ENCODE assay signal across 8 cellular contexts in genomic region chr19:10517361-10517759, GRCh38. TPM values are rescaled to one million over a fixed set of nuclear protein-coding genes. Genes with fewer than 3 reads are reported as not detected.
A peak's percentile ranks its signal among the peaks of the same experiment; 100 is the strongest.
DNase-seq lines count a peak whose midpoint lies in the region; ATAC-seq and TF ChIP-seq lines count a peak whose summit lies in the region.

S1PR5 (minus strand) TSS chr19:10517447; CDS start chr19:10515011, 2,436 bp downstream.

- intact Hi-C loops in transverse colon (cut with DNase I; ENCODE audit: low total_unique reads): no loop called here

- TF ChIP-seq EP300 in transverse colon (IDR thresholded peaks at IDR 0.05; ENCODE audit: low read depth): no peak

- DNase-seq in activated CD4-positive, CD25-positive, alpha-beta regulatory T cell treated with anti-CD3 and anti-CD28 coated beads, Interleukin-2, amount 50 U/mL, for 72 hours: peak; percentile 38
- DNase-seq in effector memory CD4-positive, alpha-beta T cell: no peak
- no peak for DNase-seq in transverse colon
- no peak for DNase-seq in stimulated activated CD4-positive, alpha-beta T cell treated with anti-CD3 and anti-CD28 coated beads, Interleukin-4, amount 100 ng/mL, for 24 hours

- peaks cover 31% of the 10 kb centered on the region for H3K4me1 ChIP-seq in effector memory CD4-positive, alpha-beta T cell (ENCODE audit: control insufficient read depth, insufficient read depth, low read length, poor library complexity, severe bottlenecking)
- H3K4me1 ChIP-seq in muscle layer of duodenum (ENCODE audit: control insufficient read depth in 1 of 2, insufficient read depth in 2 of 2, low read length in 2 of 2) (peaks cover 0 to 30% of the 10 kb centered on the region in 2 donors), transverse colon (peaks cover 11 to 32% (median 22%) of the 10 kb centered on the region in 4 donors)

- no peak for TF ChIP-seq POLR2A in transverse colon (IDR thresholded peaks at IDR 0.05)

- 0% methylated on average over 6 of the region's 39 CpGs; no CpG with 5 or more reads in 1 of the 2 donors for WGBS in transverse colon (ENCODE audit: low coverage in 1 of 2), 2 donors

- peak within 1 kb of the TSS; percentile 33 for H3K4me3 ChIP-seq in effector memory CD4-positive, alpha-beta T cell (ENCODE audit: insufficient read depth, low read depth, low read length, poor library complexity, severe bottlenecking)
- H3K4me3 ChIP-seq in muscle layer of duodenum (ENCODE audit: low read depth in 1 of 2, low read length in 2 of 2): peak within 1 kb of the TSS; percentile 16 to 52
- H3K4me3 ChIP-seq in transverse colon: peak within 1 kb of the TSS in 2 of 4 donors; percentile 14 to 26

- in situ Hi-C loops in transverse colon (cut with MboI; ENCODE audit: low pct_ligation_motif_present in 1 of 4, low pct_unique_long_range_greater_than_20kb in 1 of 4, low sequenced_read_pairs in 3 of 4): no loop called here

- H3K36me3 ChIP-seq in effector memory CD4-positive, alpha-beta T cell (ENCODE audit: control insufficient read depth, insufficient read depth, low read length): no peaks in the 10 kb centered on the region
- H3K36me3 ChIP-seq in muscle layer of duodenum (ENCODE audit: control insufficient read depth in 1 of 2, insufficient read depth in 2 of 2, low read length in 2 of 2) (no peaks in the 10 kb centered on the region), transverse colon (no peaks in the 10 kb centered on the region)

- no peaks in the 10 kb centered on the region for H3K9me3 ChIP-seq in effector memory CD4-positive, alpha-beta T cell (ENCODE audit: control insufficient read depth, low read length)
- no peaks in the 10 kb centered on the region for H3K9me3 ChIP-seq in muscle layer of duodenum (ENCODE audit: control insufficient read depth in 1 of 2, low read length in 2 of 2)
- H3K9me3 ChIP-seq in transverse colon: no peaks in the 10 kb centered on the region

- H3K27me3 ChIP-seq in effector memory CD4-positive, alpha-beta T cell (replicated peaks; ENCODE audit: control insufficient read depth, insufficient read depth, low read length, poor library complexity, severe bottlenecking): peaks cover 55% of the 10 kb centered on the region
- H3K27me3 ChIP-seq in muscle layer of duodenum (ENCODE audit: low read depth, low read length) (peaks cover 57% of the 10 kb centered on the region), transverse colon (peaks cover 88% of the 10 kb centered on the region)

- H3K27ac ChIP-seq in effector memory CD4-positive, alpha-beta T cell (ENCODE audit: insufficient read depth, low read length, poor library complexity, severe bottlenecking): no peak within 1 kb of the TSS
- H3K27ac ChIP-seq in muscle layer of duodenum (ENCODE audit: low read length) (no peak within 1 kb of the TSS), transverse colon (no peak within 1 kb of the TSS)

- no peak for ATAC-seq in activated CD4-positive, CD25-positive, alpha-beta regulatory T cell treated with anti-CD3 and anti-CD28 coated beads, Interleukin-2, amount 50 U/mL, for 24 hours
- no peak for ATAC-seq in GM21367 (IDR thresholded peaks at IDR 0.05; ENCODE audit: unreplicated experiment)

- no peak for TF ChIP-seq CTCF in transverse colon (IDR thresholded peaks at IDR 0.05)

TF ChIP-seq in PFSK-1, 5 proteins besides CTCF, POLR2A, EP300 and RAD21:
- TF ChIP-seq REST (IDR thresholded peaks at IDR 0.05; ENCODE audit: insufficient read depth in 1 of 2, low read depth in 2 of 2, low read length in 2 of 2) (0 out of 4 replicates have a peak, but pooled peaks of 1 of the 2 experiments have one; percentile 6), TAF1 (IDR thresholded peaks at IDR 0.05; ENCODE audit: borderline replicate concordance, insufficient read depth, low read length) (no peak), FOXP2 (optimal IDR thresholded peaks at IDR 0.05; ENCODE audit: borderline replicate concordance, extremely low read depth, extremely low read length, insufficient read depth) (no peak), SIN3A (IDR thresholded peaks at IDR 0.05; ENCODE audit: borderline replicate concordance, insufficient read depth, low read length) (peak; percentile 69; the same call in 1 of the 2 replicates), POLR2AphosphoS5 (IDR thresholded peaks at IDR 0.05; ENCODE audit: low read depth, low read length) (peak; percentile 37; the same call in 1 of the 2 replicates)

RNA-seq across cellular contexts. Expression of gene S1PR5, which starts in this region (rescaled TPM):
- polyA plus RNA-seq in PFSK-1 (2012; ENCODE audit: insufficient read length, low read depth): 22.0 TPM
- total RNA-seq in transverse colon: not detected
